In genomic region chr1:26826261-26827201, GRCh38 we compare ENCODE assay signal across 1 cellular context.
TF ChIP-seq lines count a peak whose summit lies in the region.

Gene ZDHHC18, plus strand, starts transcription at chr1:26826688. Its CDS starts 117 bp downstream, at chr1:26826805.

TF ChIP-seq in HEK293, 187 proteins besides CTCF, POLR2A, EP300 and RAD21 (continued from another document):
- TF ChIP-seq INSM2 (tag by site-specific recombination; IDR thresholded peaks at IDR 0.05): no peak
- TF ChIP-seq ATF2 (tag by site-specific recombination; IDR thresholded peaks at IDR 0.05; ENCODE audit: low read depth): no peak
- no peak for TF ChIP-seq ZNF596 (tag by site-specific recombination; IDR thresholded peaks at IDR 0.05)
- no peak for TF ChIP-seq ZNF792 (tag by site-specific recombination; IDR thresholded peaks at IDR 0.05)
